3 cellular contexts compared by ENCODE assay signal in the genomic region with DNA sequence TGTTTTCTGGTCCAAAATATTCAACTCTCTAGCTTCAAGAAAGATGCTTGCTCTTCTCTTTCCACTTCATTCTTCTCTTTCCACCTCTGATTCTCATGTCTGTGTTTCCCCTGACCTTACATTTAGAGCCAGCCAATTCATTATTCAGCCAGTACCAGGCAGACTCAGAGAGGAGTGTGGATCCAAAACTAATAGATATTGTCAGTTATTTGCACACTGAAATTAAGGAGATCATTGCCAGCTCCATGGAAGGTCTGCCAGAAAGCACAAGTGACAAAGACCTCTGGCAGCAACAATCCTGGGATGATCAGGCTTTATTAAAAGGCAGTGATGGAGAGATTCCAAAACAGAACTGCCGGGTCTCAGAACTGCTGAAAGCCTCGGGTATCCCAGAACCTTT.
"Had no signal": no experiment of that assay in that cellular context is flagged by ENCODE, and none has a peak within 500 bp of the region (broad histone marks: within the 10 kb centered on the region; RNA-seq: fewer than 3 reads in every experiment).

No MANE protein-coding gene starts in this region.

- H3K4me3 ChIP-seq: GM12878 had no signal

- ATAC-seq: GM12878 had no signal

- DNase-seq: GDM1, GF-D8 had no signal
